In genomic region chr15:55407949-55408766, GRCh38 we compare ENCODE assay signal across 1 cellular context.
TF ChIP-seq lines count a peak whose summit lies in the region.

Gene CCPG1 (minus strand): TSS chr15:55408359. CDS start chr15:55389424, 18,935 bp downstream.
Gene PIERCE2 (plus strand): TSS chr15:55408495. CDS start chr15:55408769, 274 bp downstream.

TF ChIP-seq in K562, 482 proteins besides CTCF, POLR2A, EP300 and RAD21 (continued from another document and continues in another):
- TF ChIP-seq TFE3 (CRISPR knock-in tag; IDR thresholded peaks at IDR 0.05) = no peak
- no peak for TF ChIP-seq SMARCA4 (IDR thresholded peaks at IDR 0.05)
- no peak for TF ChIP-seq TAF15 (IDR thresholded peaks at IDR 0.05; ENCODE audit: low read depth, low read length)
- 0 out of 2 replicates have a peak, but pooled peaks have one; percentile 37 for TF ChIP-seq BCOR (IDR thresholded peaks at IDR 0.05)
- peak; percentile 100 for TF ChIP-seq RFX1 (IDR thresholded peaks at IDR 0.05)
- no peak for TF ChIP-seq PPARD (CRISPR knock-in tag; IDR thresholded peaks at IDR 0.05)
- TF ChIP-seq ZNF316 (IDR thresholded peaks at IDR 0.05) = no peak
- no peak for TF ChIP-seq ZNF785 (CRISPR knock-in tag; IDR thresholded peaks at IDR 0.05)
- no peak for TF ChIP-seq ZNF644 (tag; IDR thresholded peaks at IDR 0.05; ENCODE audit: low read depth)
- peak; percentile 98 for TF ChIP-seq RBFOX2 (IDR thresholded peaks at IDR 0.05; ENCODE audit: low read depth, low read length)
- no peak; the same call in 1 of the 2 replicates for TF ChIP-seq ARID3A (IDR thresholded peaks at IDR 0.05; ENCODE audit: borderline replicate concordance, low read depth, low read length)
- no peak for TF ChIP-seq MAFF (IDR thresholded peaks at IDR 0.05; ENCODE audit: low read length)
- no peak for TF ChIP-seq NR3C1 (CRISPR knock-in tag; IDR thresholded peaks at IDR 0.05)
- no peak for TF ChIP-seq POU5F1 (IDR thresholded peaks at IDR 0.05; ENCODE audit: borderline replicate concordance, low read depth, low read length, partially characterized antibody)
- no peak for TF ChIP-seq ZBTB43 (CRISPR knock-in tag; IDR thresholded peaks at IDR 0.05)
- peak; percentile 90; the same call in 1 of the 2 replicates for TF ChIP-seq ETS1 (conservative IDR thresholded peaks at IDR 0.05; ENCODE audit: control insufficient read depth, low read depth, low read length)
- TF ChIP-seq ZNF280A (IDR thresholded peaks at IDR 0.05; ENCODE audit: low read depth, partially characterized antibody) = no peak
- no peak for TF ChIP-seq ZNF586 (CRISPR knock-in tag; conservative IDR thresholded peaks at IDR 0.05)
- no peak for TF ChIP-seq POLR3A (IDR thresholded peaks at IDR 0.05; ENCODE audit: borderline replicate concordance, extremely low read depth, insufficient read depth, insufficient read length)
- peak; percentile 94 for TF ChIP-seq HMGN3 (IDR thresholded peaks at IDR 0.05; ENCODE audit: borderline replicate concordance, extremely low read depth, insufficient read length, low read depth, low read length)
- peak; percentile 75; the same call in 1 of the 2 replicates for TF ChIP-seq ESRRA (IDR thresholded peaks at IDR 0.05; ENCODE audit: borderline replicate concordance, low read depth)
- peak; percentile 96 for TF ChIP-seq SMAD4 (CRISPR knock-in tag; conservative IDR thresholded peaks at IDR 0.05)
- TF ChIP-seq ATF4 (CRISPR knock-in tag; IDR thresholded peaks at IDR 0.05) = no peak
- peak; percentile 83; the same call in 1 of the 2 replicates for TF ChIP-seq GTF2E2 (tag; IDR thresholded peaks at IDR 0.05)
- TF ChIP-seq MXI1 (IDR thresholded peaks at IDR 0.05; ENCODE audit: low read depth, low read length) = peak; percentile 81
- peak in 1 of 2 experiments; percentile 87; a peak in 2 of 4 replicates for TF ChIP-seq HDAC1 (IDR thresholded peaks at IDR 0.05)
- 0 out of 2 replicates have a peak, but pooled peaks have one; percentile 56 for TF ChIP-seq ZNF830 (CRISPR knock-in tag; IDR thresholded peaks at IDR 0.05)
- TF ChIP-seq MEF2A (IDR thresholded peaks at IDR 0.05; ENCODE audit: control insufficient read depth, low read depth, low read length) = 0 out of 2 replicates have a peak, but pooled peaks have one; percentile 1
- TF ChIP-seq MITF (IDR thresholded peaks at IDR 0.05) = no peak
- TF ChIP-seq TOE1 (IDR thresholded peaks at IDR 0.05; ENCODE audit: borderline replicate concordance) = peak; percentile 64; the same call in 1 of the 2 replicates
- TF ChIP-seq TOE1 (CRISPR knock-in tag; IDR thresholded peaks at IDR 0.05; ENCODE audit: borderline replicate concordance, low read depth) = 0 out of 2 replicates have a peak, but pooled peaks have one; percentile 44
- TF ChIP-seq DEAF1 (CRISPR knock-in tag; IDR thresholded peaks at IDR 0.05) = no peak
- TF ChIP-seq CREB5 (CRISPR knock-in tag; IDR thresholded peaks at IDR 0.05) = no peak
- TF ChIP-seq GABPB1 (CRISPR knock-in tag; IDR thresholded peaks at IDR 0.05) = peak; percentile 67
- 0 out of 2 replicates have a peak, but pooled peaks have one; percentile 30 for TF ChIP-seq ARID1B (IDR thresholded peaks at IDR 0.05)
- no peak for TF ChIP-seq ZHX1 (conservative IDR thresholded peaks at IDR 0.05; ENCODE audit: low read length)
- TF ChIP-seq KLF6 (CRISPR knock-in tag; IDR thresholded peaks at IDR 0.05; ENCODE audit: borderline replicate concordance) = no peak
- TF ChIP-seq PKNOX1 (IDR thresholded peaks at IDR 0.05) = no peak
- peak; percentile 81 for TF ChIP-seq ZFX (CRISPR knock-in tag; IDR thresholded peaks at IDR 0.05)
- peak; percentile 60 for TF ChIP-seq KLF13 (tag; IDR thresholded peaks at IDR 0.05; ENCODE audit: borderline replicate concordance, low read depth)
- TF ChIP-seq ZZZ3 (IDR thresholded peaks at IDR 0.05) = no peak
